Comparison of ENCODE assay signal across 1 cellular context in genomic region chr9:4339357-4339756, GRCh38.
TF ChIP-seq lines count a peak whose summit lies in the region.

No MANE protein-coding gene starts in this region.

TF ChIP-seq in HEK293, 187 proteins besides CTCF, POLR2A, EP300 and RAD21 (continued from another document):
- TF ChIP-seq, protein P1, sequence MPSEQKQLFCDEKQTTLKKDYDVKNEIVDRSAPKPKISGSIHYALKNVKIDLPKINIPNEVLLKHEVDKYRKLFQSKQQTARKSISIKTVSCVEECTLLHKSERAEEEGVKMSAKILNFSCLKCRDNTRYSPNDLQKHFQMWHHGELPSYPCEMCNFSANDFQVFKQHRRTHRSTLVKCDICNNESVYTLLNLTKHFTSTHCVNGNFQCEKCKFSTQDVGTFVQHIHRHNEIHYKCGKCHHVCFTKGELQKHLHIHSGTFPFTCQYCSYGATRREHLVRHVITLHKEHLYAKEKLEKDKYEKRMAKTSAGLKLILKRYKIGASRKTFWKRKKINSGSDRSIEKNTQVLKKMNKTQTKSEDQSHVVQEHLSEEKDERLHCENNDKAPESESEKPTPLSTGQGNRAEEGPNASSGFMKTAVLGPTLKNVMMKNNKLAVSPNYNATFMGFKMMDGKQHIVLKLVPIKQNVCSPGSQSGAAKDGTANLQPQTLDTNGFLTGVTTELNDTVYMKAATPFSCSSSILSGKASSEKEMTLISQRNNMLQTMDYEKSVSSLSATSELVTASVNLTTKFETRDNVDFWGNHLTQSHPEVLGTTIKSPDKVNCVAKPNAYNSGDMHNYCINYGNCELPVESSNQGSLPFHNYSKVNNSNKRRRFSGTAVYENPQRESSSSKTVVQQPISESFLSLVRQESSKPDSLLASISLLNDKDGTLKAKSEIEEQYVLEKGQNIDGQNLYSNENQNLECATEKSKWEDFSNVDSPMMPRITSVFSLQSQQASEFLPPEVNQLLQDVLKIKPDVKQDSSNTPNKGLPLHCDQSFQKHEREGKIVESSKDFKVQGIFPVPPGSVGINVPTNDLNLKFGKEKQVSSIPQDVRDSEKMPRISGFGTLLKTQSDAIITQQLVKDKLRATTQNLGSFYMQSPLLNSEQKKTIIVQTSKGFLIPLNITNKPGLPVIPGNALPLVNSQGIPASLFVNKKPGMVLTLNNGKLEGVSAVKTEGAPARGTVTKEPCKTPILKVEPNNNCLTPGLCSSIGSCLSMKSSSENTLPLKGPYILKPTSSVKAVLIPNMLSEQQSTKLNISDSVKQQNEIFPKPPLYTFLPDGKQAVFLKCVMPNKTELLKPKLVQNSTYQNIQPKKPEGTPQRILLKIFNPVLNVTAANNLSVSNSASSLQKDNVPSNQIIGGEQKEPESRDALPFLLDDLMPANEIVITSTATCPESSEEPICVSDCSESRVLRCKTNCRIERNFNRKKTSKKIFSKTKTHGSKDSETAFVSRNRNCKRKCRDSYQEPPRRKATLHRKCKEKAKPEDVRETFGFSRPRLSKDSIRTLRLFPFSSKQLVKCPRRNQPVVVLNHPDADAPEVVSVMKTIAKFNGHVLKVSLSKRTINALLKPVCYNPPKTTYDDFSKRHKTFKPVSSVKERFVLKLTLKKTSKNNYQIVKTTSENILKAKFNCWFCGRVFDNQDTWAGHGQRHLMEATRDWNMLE (tag by site-specific recombination; conservative IDR thresholded peaks at IDR 0.05; ENCODE audit: low read depth) = no peak
- no peak for TF ChIP-seq TCF7L2 (IDR thresholded peaks at IDR 0.05; ENCODE audit: borderline replicate concordance, low read depth, low read length)
- no peak for TF ChIP-seq ZNF416 (tag by site-specific recombination; IDR thresholded peaks at IDR 0.05)
- TF ChIP-seq, protein P2, sequence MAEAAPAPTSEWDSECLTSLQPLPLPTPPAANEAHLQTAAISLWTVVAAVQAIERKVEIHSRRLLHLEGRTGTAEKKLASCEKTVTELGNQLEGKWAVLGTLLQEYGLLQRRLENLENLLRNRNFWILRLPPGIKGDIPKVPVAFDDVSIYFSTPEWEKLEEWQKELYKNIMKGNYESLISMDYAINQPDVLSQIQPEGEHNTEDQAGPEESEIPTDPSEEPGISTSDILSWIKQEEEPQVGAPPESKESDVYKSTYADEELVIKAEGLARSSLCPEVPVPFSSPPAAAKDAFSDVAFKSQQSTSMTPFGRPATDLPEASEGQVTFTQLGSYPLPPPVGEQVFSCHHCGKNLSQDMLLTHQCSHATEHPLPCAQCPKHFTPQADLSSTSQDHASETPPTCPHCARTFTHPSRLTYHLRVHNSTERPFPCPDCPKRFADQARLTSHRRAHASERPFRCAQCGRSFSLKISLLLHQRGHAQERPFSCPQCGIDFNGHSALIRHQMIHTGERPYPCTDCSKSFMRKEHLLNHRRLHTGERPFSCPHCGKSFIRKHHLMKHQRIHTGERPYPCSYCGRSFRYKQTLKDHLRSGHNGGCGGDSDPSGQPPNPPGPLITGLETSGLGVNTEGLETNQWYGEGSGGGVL (tag by site-specific recombination; IDR thresholded peaks at IDR 0.05) = no peak
- TF ChIP-seq OSR2 (tag by site-specific recombination; IDR thresholded peaks at IDR 0.05) = peak; percentile 26; the same call in 1 of the 2 replicates
- TF ChIP-seq SCRT1 (tag by site-specific recombination; IDR thresholded peaks at IDR 0.05; ENCODE audit: borderline replicate concordance) = peak; percentile 94
- no peak for TF ChIP-seq ZNF239 (tag by site-specific recombination; IDR thresholded peaks at IDR 0.05)
- TF ChIP-seq ZNF132 (tag by site-specific recombination; IDR thresholded peaks at IDR 0.05; ENCODE audit: borderline replicate concordance) = no peak
- TF ChIP-seq ZNF654 (tag by site-specific recombination; IDR thresholded peaks at IDR 0.05; ENCODE audit: low read depth) = peak; percentile 88
- no peak for TF ChIP-seq GLI4 (tag by site-specific recombination; IDR thresholded peaks at IDR 0.05)
- TF ChIP-seq ZNF768 (tag by site-specific recombination; IDR thresholded peaks at IDR 0.05) = 0 out of 2 replicates have a peak, but pooled peaks have one; percentile 9
- TF ChIP-seq ZNF776 (tag by site-specific recombination; IDR thresholded peaks at IDR 0.05; ENCODE audit: borderline replicate concordance) = no peak
